In the genomic region with DNA sequence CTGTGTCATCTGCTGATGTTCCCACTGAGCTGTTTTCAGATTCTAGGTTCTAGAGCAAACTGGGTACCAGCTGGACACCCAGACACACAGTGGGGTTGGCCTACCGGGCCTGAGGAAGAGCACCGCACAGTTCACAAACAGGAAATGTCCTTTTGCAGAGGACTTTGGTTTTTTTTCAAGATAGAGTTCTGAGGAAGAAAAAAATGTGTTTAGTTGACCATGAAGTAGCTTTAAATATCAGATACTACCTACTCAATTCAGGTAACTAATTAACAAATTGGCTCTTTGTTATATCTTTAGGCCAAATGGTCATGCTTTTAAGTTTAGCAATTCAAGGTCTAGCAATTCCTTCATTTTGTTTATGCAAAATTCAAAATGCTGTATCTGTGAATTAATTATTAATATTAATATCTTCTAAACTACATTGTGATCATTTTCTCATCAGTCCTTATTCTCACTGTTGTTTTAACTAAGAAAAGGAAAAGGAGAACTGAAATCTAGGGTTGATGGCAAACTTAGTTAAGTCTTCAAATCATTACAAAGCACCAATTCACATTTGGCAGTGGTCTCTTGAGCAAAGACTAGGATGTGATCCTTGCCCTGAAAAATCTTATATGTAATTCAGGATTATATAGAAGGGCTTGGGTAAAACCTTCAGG, we compare ENCODE assay signal across 2 cellular contexts.
TF ChIP-seq lines count a peak whose summit lies in the region.

No MANE protein-coding gene starts in this region.

TF ChIP-seq in SK-N-SH, 30 proteins besides CTCF, POLR2A, EP300 and RAD21 (continued from another document):
- TF ChIP-seq MEF2A (IDR thresholded peaks at IDR 0.05; ENCODE audit: borderline replicate concordance, low read depth) (no peak), FOXM1 (IDR thresholded peaks at IDR 0.05; ENCODE audit: low read depth) (no peak), RXRA (IDR thresholded peaks at IDR 0.05; ENCODE audit: borderline replicate concordance, low read depth) (no peak), EZH2phosphoT487 (IDR thresholded peaks at IDR 0.05; ENCODE audit: borderline replicate concordance, low read depth) (no peak), TEAD4 (IDR thresholded peaks at IDR 0.05; ENCODE audit: borderline replicate concordance, insufficient read depth) (no peak), RFX5 (IDR thresholded peaks at IDR 0.05; ENCODE audit: low read length) (no peak), FOXJ3 (CRISPR knock-in tag; IDR thresholded peaks at IDR 0.05) (no peak), RCOR1 (IDR thresholded peaks at IDR 0.05; ENCODE audit: low read length) (no peak), MXI1 (IDR thresholded peaks at IDR 0.05; ENCODE audit: low read depth, low read length) (no peak)
- TF ChIP-seq, protein P1, sequence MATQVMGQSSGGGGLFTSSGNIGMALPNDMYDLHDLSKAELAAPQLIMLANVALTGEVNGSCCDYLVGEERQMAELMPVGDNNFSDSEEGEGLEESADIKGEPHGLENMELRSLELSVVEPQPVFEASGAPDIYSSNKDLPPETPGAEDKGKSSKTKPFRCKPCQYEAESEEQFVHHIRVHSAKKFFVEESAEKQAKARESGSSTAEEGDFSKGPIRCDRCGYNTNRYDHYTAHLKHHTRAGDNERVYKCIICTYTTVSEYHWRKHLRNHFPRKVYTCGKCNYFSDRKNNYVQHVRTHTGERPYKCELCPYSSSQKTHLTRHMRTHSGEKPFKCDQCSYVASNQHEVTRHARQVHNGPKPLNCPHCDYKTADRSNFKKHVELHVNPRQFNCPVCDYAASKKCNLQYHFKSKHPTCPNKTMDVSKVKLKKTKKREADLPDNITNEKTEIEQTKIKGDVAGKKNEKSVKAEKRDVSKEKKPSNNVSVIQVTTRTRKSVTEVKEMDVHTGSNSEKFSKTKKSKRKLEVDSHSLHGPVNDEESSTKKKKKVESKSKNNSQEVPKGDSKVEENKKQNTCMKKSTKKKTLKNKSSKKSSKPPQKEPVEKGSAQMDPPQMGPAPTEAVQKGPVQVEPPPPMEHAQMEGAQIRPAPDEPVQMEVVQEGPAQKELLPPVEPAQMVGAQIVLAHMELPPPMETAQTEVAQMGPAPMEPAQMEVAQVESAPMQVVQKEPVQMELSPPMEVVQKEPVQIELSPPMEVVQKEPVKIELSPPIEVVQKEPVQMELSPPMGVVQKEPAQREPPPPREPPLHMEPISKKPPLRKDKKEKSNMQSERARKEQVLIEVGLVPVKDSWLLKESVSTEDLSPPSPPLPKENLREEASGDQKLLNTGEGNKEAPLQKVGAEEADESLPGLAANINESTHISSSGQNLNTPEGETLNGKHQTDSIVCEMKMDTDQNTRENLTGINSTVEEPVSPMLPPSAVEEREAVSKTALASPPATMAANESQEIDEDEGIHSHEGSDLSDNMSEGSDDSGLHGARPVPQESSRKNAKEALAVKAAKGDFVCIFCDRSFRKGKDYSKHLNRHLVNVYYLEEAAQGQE (IDR thresholded peaks at IDR 0.05; ENCODE audit: low read depth, low read length), result no peak
- TF ChIP-seq, protein P2, sequence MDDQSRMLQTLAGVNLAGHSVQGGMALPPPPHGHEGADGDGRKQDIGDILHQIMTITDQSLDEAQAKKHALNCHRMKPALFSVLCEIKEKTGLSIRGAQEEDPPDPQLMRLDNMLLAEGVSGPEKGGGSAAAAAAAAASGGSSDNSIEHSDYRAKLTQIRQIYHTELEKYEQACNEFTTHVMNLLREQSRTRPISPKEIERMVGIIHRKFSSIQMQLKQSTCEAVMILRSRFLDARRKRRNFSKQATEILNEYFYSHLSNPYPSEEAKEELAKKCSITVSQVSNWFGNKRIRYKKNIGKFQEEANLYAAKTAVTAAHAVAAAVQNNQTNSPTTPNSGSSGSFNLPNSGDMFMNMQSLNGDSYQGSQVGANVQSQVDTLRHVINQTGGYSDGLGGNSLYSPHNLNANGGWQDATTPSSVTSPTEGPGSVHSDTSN (IDR thresholded peaks at IDR 0.05), result no peak
- TF ChIP-seq, protein P3, sequence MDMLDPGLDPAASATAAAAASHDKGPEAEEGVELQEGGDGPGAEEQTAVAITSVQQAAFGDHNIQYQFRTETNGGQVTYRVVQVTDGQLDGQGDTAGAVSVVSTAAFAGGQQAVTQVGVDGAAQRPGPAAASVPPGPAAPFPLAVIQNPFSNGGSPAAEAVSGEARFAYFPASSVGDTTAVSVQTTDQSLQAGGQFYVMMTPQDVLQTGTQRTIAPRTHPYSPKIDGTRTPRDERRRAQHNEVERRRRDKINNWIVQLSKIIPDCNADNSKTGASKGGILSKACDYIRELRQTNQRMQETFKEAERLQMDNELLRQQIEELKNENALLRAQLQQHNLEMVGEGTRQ (IDR thresholded peaks at IDR 0.05; ENCODE audit: borderline replicate concordance, low read depth, low read length), result no peak

TF ChIP-seq in SK-N-SH treated with all-trans-retinoic acid at 6 μM for 48 hours, 23 proteins besides CTCF, POLR2A, EP300 and RAD21 (continued from another document):
- no peak for TF ChIP-seq GLIS3 (CRISPR knock-in tag; IDR thresholded peaks at IDR 0.05)
- no peak for TF ChIP-seq RARB (CRISPR knock-in tag; IDR thresholded peaks at IDR 0.05)
- TF ChIP-seq ZFP3 (CRISPR knock-in tag; IDR thresholded peaks at IDR 0.05), result no peak
- TF ChIP-seq ZNF8 (CRISPR knock-in tag; IDR thresholded peaks at IDR 0.05), result no peak
- no peak for TF ChIP-seq OSR1 (CRISPR knock-in tag; IDR thresholded peaks at IDR 0.05)
- no peak for TF ChIP-seq ZNF70 (CRISPR knock-in tag; IDR thresholded peaks at IDR 0.05)
- no peak for TF ChIP-seq ARNTL (CRISPR knock-in tag; IDR thresholded peaks at IDR 0.05; ENCODE audit: borderline replicate concordance, low read depth)
- no peak for TF ChIP-seq ZC3H10 (CRISPR knock-in tag; IDR thresholded peaks at IDR 0.05)
- TF ChIP-seq, protein P4, sequence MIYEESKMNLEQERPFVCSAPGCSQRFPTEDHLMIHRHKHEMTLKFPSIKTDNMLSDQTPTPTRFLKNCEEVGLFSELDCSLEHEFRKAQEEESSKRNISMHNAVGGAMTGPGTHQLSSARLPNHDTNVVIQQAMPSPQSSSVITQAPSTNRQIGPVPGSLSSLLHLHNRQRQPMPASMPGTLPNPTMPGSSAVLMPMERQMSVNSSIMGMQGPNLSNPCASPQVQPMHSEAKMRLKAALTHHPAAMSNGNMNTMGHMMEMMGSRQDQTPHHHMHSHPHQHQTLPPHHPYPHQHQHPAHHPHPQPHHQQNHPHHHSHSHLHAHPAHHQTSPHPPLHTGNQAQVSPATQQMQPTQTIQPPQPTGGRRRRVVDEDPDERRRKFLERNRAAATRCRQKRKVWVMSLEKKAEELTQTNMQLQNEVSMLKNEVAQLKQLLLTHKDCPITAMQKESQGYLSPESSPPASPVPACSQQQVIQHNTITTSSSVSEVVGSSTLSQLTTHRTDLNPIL (CRISPR knock-in tag; IDR thresholded peaks at IDR 0.05; ENCODE audit: low read depth), result no peak
- TF ChIP-seq BACH2 (CRISPR knock-in tag; IDR thresholded peaks at IDR 0.05; ENCODE audit: borderline replicate concordance), result no peak
- TF ChIP-seq TCF4 (CRISPR knock-in tag; IDR thresholded peaks at IDR 0.05; ENCODE audit: borderline replicate concordance), result no peak
TF ChIP-seq in SK-N-SH treated with all-trans-retinoic acid at 6 μM for 48 hours: peak in this region for 0.
